In the genomic region with DNA sequence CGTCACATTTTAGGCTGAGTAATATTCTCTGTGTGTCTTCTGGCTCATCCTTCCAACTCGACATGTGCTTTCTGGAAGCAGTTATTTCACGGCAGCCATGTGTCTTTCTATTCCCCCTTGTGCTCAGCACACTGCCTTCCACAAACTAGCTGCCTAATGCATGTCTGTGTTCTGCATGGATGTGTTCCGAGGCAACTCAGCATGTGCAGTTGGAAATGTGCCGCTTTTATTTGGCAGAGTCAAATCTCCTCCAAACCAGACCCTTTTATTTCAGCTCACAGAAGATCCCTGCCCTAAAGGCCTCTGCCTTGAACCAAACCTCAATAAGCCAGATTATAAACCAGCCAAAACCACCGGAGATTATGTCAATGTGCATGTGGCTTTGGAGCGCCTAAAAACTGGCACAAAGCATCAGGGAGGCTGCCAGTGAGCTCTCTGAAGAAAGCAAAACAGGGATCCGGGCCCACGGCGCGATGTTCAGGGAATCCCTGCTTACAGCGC, we compare ENCODE assay signal across 16 cellular contexts.
A peak's percentile ranks its signal among the peaks of the same experiment; 100 is the strongest.
DNase-seq lines count a peak whose midpoint lies in the region; ATAC-seq and TF ChIP-seq lines count a peak whose summit lies in the region.
"Had no signal": no experiment of that assay in that cellular context is flagged by ENCODE, and none has a peak within 500 bp of the region (broad histone marks: within the 10 kb centered on the region; RNA-seq: fewer than 3 reads in every experiment).

No MANE protein-coding gene starts in this region.

- H3K36me3 ChIP-seq in right atrium auricular region (no peaks in the 10 kb centered on the region), esophagus squamous epithelium (no peaks in the 10 kb centered on the region), aorta (ENCODE audit: control insufficient read depth in 1 of 2, insufficient read depth in 2 of 2, low read length in 1 of 2) (no peaks in the 10 kb centered on the region), HAP-1 (replicated peaks) (no peaks in the 10 kb centered on the region)
- H3K36me3 ChIP-seq: upper lobe of left lung, WERI-Rb-1 had no signal

- in situ Hi-C loops in ACHN (cut with HindIII; ENCODE audit: low pct_ligation_motif_present, low pct_unique_long_range_greater_than_20kb, low sequenced_read_pairs), result no loop called here
- in situ Hi-C loops in HAP-1 (cut with MboI; ENCODE audit: low sequenced_read_pairs), result no loop called here

- DNase-seq in Right ventricle myocardium inferior (ENCODE audit: missing footprints) (no peak), right atrium auricular region (ENCODE audit: low spot score) (no peak), esophagus squamous epithelium (lab: John Stamatoyannopoulos, UW) (no peak), myocyte (ENCODE audit: low read depth) (peak; percentile 17), aorta (peak; percentile 74 to 81), ACHN (no peak), HAP-1 (ENCODE audit: low spot score in 2 of 2) (no peak)
- DNase-seq in stimulated activated CD8-positive, alpha-beta memory T cell treated with anti-CD3 and anti-CD28 coated beads, Interleukin-4, amount 100 ng/mL, for 48 hours, result no peak
- DNase-seq: activated CD8-positive, alpha-beta memory T cell treated with anti-CD3 and anti-CD28 coated beads, Interleukin-2, amount 50 U/mL, for 48 hours; DMS53; NCI-H1694 treated with DMSO at 0.1 percent for 48 hours; NCI-H526 treated with DMSO at 0.1 percent for 48 hours; SHP77; upper lobe of left lung; WERI-Rb-1 had no signal

- H3K9me3 ChIP-seq in right atrium auricular region, result no peaks in the 10 kb centered on the region
- H3K9me3 ChIP-seq in esophagus squamous epithelium, result no peaks in the 10 kb centered on the region
- H3K9me3 ChIP-seq in aorta (ENCODE audit: control insufficient read depth, low read length), result peaks cover 1% of the 10 kb centered on the region
- no peaks in the 10 kb centered on the region for H3K9me3 ChIP-seq in HAP-1
- H3K9me3 ChIP-seq: upper lobe of left lung had no signal

- intact Hi-C loops in Right ventricle myocardium inferior (cut with DNase I) (no loop called here), esophagus squamous epithelium (cut with DNase I) (no loop called here), aorta (cut with DNase I) (loop anchor here in 1 of 2 donors (5.0 kb wide), 1 partner anchor 67 kb away; no protein-coding TSS in a partner anchor)

- TF ChIP-seq CTCF in right atrium auricular region (IDR thresholded peaks at IDR 0.05) (no peak), esophagus squamous epithelium (IDR thresholded peaks at IDR 0.05) (no peak)

- no peak overlapping the region for H3K27ac ChIP-seq in right atrium auricular region
- H3K27ac ChIP-seq in esophagus squamous epithelium, result peak overlapping the region in 3 of 4 donors; percentile 28 to 74 (median 46)
- H3K27ac ChIP-seq in aorta (ENCODE audit: low read depth in 1 of 2, low read length in 2 of 2), result peak overlapping the region; percentile 28 to 80
- H3K27ac ChIP-seq: upper lobe of left lung, WERI-Rb-1 had no signal

- no peaks in the 10 kb centered on the region for H3K4me1 ChIP-seq in right atrium auricular region
- peaks cover 0 to 12% (median 0%) of the 10 kb centered on the region in 3 donors for H3K4me1 ChIP-seq in esophagus squamous epithelium
- H3K4me1 ChIP-seq in aorta (ENCODE audit: control insufficient read depth in 1 of 2, insufficient read depth in 2 of 2, low read length in 2 of 2), result peaks cover 4 to 10% of the 10 kb centered on the region in 2 donors
- H3K4me1 ChIP-seq in HAP-1, result no peaks in the 10 kb centered on the region
- H3K4me1 ChIP-seq: upper lobe of left lung had no signal

- peak; percentile 44 for ATAC-seq in Right ventricle myocardium inferior
- peak; percentile 80 for ATAC-seq in aorta (ENCODE audit: low FRiP score)
- ATAC-seq: K562 had no signal

- H3K4me3 ChIP-seq in right atrium auricular region (no peak overlapping the region), esophagus squamous epithelium (peak overlapping the region in 1 of 4 donors; percentile 30), aorta (ENCODE audit: low read length in 2 of 2) (peak overlapping the region in 1 of 2 donors; percentile 28), HAP-1 (no peak overlapping the region)
- H3K4me3 ChIP-seq: K562, upper lobe of left lung had no signal

- no peak for TF ChIP-seq POLR2A in esophagus squamous epithelium (IDR thresholded peaks at IDR 0.05)

- 21 to 29% methylated on average over 11 to 12 of the region's 12 CpGs for WGBS in esophagus squamous epithelium, 2 donors
- WGBS in aorta, 2 donors, result 3 to 8% methylated on average over 12 of the region's 12 CpGs

- H3K27me3 ChIP-seq in right atrium auricular region (no peaks in the 10 kb centered on the region), esophagus squamous epithelium (peaks cover 0 to 36% (median 0%) of the 10 kb centered on the region in 4 donors), aorta (ENCODE audit: control insufficient read depth in 1 of 2, insufficient read depth in 2 of 2, low read length in 1 of 2) (no peaks in the 10 kb centered on the region), HAP-1 (ENCODE audit: low read depth) (no peaks in the 10 kb centered on the region)
- H3K27me3 ChIP-seq: upper lobe of left lung had no signal

Comparison
In these comparisons a context has a peak if more than half of its experiments do, and no peak if none do; other contexts are left out.
1. DNase-seq: peak in myocyte (single experiment) and aorta (2 of 2); none in Right ventricle myocardium inferior (single experiment), right atrium auricular region (single experiment), esophagus squamous epithelium (single experiment), ACHN (single experiment), stimulated activated CD8-positive, alpha-beta memory T cell treated with anti-CD3 and anti-CD28 coated beads, Interleukin-4, amount 100 ng/mL, for 48 hours (single experiment) and HAP-1 (0 of 2).
2. H3K27ac ChIP-seq: peak in esophagus squamous epithelium (3 of 4) and aorta (2 of 2); none in right atrium auricular region (0 of 2).